In genomic region chr11:124638500-124638899, GRCh38 we compare ENCODE assay signal across 25 cellular contexts. TPM values are rescaled to one million over a fixed set of nuclear protein-coding genes. Genes with fewer than 3 reads are reported as not detected.
"Had no signal": no experiment of that assay in that cellular context is flagged by ENCODE, and none has a peak within 500 bp of the region (broad histone marks: within the 10 kb centered on the region; RNA-seq: fewer than 3 reads in every experiment).

No MANE protein-coding gene starts in this region.

- DNase-seq: activated CD4-positive, alpha-beta T cell treated with anti-CD3 and anti-CD28 coated beads for 4 hours; activated CD8-positive, alpha-beta memory T cell treated with anti-CD3 and anti-CD28 coated beads, Interleukin-2, amount 50 U/mL, for 4 hours; activated CD8-positive, alpha-beta T cell treated with anti-CD3 and anti-CD28 coated beads for 36 hours; activated gamma-delta T cell treated with Interleukin-2 at 50 U/mL for 16 hours; activated naive CD8-positive, alpha-beta T cell treated with anti-CD3 and anti-CD28 coated beads, Interleukin-2, amount 10 ng/mL, durations not matched to agents 7 days and 5 days; activated T-cell treated with anti-CD3 and anti-CD28 coated beads, Interleukin-2, amount 50 U/mL, for 72 hours; aorta; body of pancreas; central memory CD4-positive, alpha-beta T cell; Kasumi-1; KBM-7; NCI-H1105 treated with DMSO at 0.1 percent for 48 hours; NCI-H1436 treated with DMSO at 0.1 percent for 48 hours; NCI-H187; NCI-H2081; NCI-H510A treated with DMSO at 0.1 percent for 48 hours; NCI-H69; NK-92 treated with Interleukin-12 subunit alpha and Interleukin-12 subunit beta, amount 100 ng/mL, for 24 hours; PC-3; SHP77; WERI-Rb-1 had no signal

- H3K27me3 Mint-ChIP-seq: activated CD8-positive, alpha-beta T cell treated with anti-CD3 and anti-CD28 coated beads for 36 hours; activated naive CD8-positive, alpha-beta T cell treated with anti-CD3 and anti-CD28 coated beads, Interleukin-2, amount 10 ng/mL, durations not matched to agents 7 days and 5 days had no signal

- H3K4me3 Mint-ChIP-seq: activated CD8-positive, alpha-beta T cell treated with anti-CD3 and anti-CD28 coated beads for 36 hours; activated naive CD8-positive, alpha-beta T cell treated with anti-CD3 and anti-CD28 coated beads, Interleukin-2, amount 10 ng/mL, durations not matched to agents 7 days and 5 days; activated T-cell treated with anti-CD3 and anti-CD28 coated beads, Interleukin-2, amount 50 U/mL, for 72 hours; T-helper 1 cell treated with Interleukin-12 subunit alpha and Interleukin-12 subunit beta and Interleukin-4 antibody, amounts not matched to agents 30 μg/mL and 1 μg/mL, for 36 hours had no signal

- H3K4me1 Mint-ChIP-seq: activated naive CD8-positive, alpha-beta T cell treated with anti-CD3 and anti-CD28 coated beads, Interleukin-2, amount 10 ng/mL, durations not matched to agents 7 days and 5 days had no signal

- H3K27ac Mint-ChIP-seq: activated CD8-positive, alpha-beta T cell treated with anti-CD3 and anti-CD28 coated beads for 36 hours; activated naive CD8-positive, alpha-beta T cell treated with anti-CD3 and anti-CD28 coated beads, Interleukin-2, amount 10 ng/mL, durations not matched to agents 7 days and 5 days; activated T-cell treated with anti-CD3 and anti-CD28 coated beads, Interleukin-2, amount 50 U/mL, for 72 hours; activated T-helper 2 cell treated with anti-CD3 and anti-CD28 coated beads, Interferon-gamma antibody, Interleukin-2, Interleukin-4, amounts not matched to agents 10 μg/mL and 5 μg/mL and 100 μg/mL, durations not matched to agents 14 hours and 24 hours and 36 hours; T-helper 1 cell treated with Interleukin-12 subunit alpha and Interleukin-12 subunit beta and Interleukin-4 antibody, amounts not matched to agents 30 μg/mL and 1 μg/mL, for 36 hours had no signal

- ATAC-seq: activated CD8-positive, alpha-beta T cell treated with anti-CD3 and anti-CD28 coated beads for 36 hours; activated T-cell treated with anti-CD3 and anti-CD28 coated beads, Interleukin-2, amount 50 U/mL, for 72 hours; body of pancreas; PC-3 had no signal

- H3K9me3 Mint-ChIP-seq: activated CD8-positive, alpha-beta T cell treated with anti-CD3 and anti-CD28 coated beads for 36 hours; activated naive CD8-positive, alpha-beta T cell treated with anti-CD3 and anti-CD28 coated beads, Interleukin-2, amount 10 ng/mL, durations not matched to agents 7 days and 5 days; activated T-cell treated with anti-CD3 and anti-CD28 coated beads, Interleukin-2, amount 50 U/mL, for 72 hours; activated T-helper 2 cell treated with anti-CD3 and anti-CD28 coated beads, Interferon-gamma antibody, Interleukin-2, Interleukin-4, amounts not matched to agents 10 μg/mL and 5 μg/mL and 100 μg/mL, durations not matched to agents 14 hours and 24 hours and 36 hours; T-helper 1 cell treated with Interleukin-12 subunit alpha and Interleukin-12 subunit beta and Interleukin-4 antibody, amounts not matched to agents 30 μg/mL and 1 μg/mL, for 36 hours had no signal

RNA-seq across cellular contexts. Expression of gene PANX3, which starts 27.3 kb away (rescaled TPM):
- total RNA-seq: activated CD8-positive, alpha-beta T cell treated with anti-CD3 and anti-CD28 coated beads for 36 hours; activated naive CD8-positive, alpha-beta T cell treated with anti-CD3 and anti-CD28 coated beads, Interleukin-2, amount 10 ng/mL, durations not matched to agents 7 days and 5 days; activated T-cell treated with anti-CD3 and anti-CD28 coated beads, Interleukin-2, amount 50 U/mL, for 72 hours; activated T-helper 2 cell treated with anti-CD3 and anti-CD28 coated beads, Interferon-gamma antibody, Interleukin-2, Interleukin-4, amounts not matched to agents 10 μg/mL and 5 μg/mL and 100 μg/mL, durations not matched to agents 14 hours and 24 hours and 36 hours; aorta; body of pancreas; bronchial epithelial cell; PC-3; SJSA1 had no signal
